In genomic region chr7:135171581-135172291, GRCh38 we compare ENCODE assay signal across 1 cellular context.
TF ChIP-seq lines count a peak whose summit lies in the region.

No MANE protein-coding gene starts in this region.

TF ChIP-seq in H1, 55 proteins besides CTCF, POLR2A, EP300 and RAD21:
- peak; percentile 63 for TF ChIP-seq CEBPB (IDR thresholded peaks at IDR 0.05; ENCODE audit: low read depth, low read length)
